In the genomic region with DNA sequence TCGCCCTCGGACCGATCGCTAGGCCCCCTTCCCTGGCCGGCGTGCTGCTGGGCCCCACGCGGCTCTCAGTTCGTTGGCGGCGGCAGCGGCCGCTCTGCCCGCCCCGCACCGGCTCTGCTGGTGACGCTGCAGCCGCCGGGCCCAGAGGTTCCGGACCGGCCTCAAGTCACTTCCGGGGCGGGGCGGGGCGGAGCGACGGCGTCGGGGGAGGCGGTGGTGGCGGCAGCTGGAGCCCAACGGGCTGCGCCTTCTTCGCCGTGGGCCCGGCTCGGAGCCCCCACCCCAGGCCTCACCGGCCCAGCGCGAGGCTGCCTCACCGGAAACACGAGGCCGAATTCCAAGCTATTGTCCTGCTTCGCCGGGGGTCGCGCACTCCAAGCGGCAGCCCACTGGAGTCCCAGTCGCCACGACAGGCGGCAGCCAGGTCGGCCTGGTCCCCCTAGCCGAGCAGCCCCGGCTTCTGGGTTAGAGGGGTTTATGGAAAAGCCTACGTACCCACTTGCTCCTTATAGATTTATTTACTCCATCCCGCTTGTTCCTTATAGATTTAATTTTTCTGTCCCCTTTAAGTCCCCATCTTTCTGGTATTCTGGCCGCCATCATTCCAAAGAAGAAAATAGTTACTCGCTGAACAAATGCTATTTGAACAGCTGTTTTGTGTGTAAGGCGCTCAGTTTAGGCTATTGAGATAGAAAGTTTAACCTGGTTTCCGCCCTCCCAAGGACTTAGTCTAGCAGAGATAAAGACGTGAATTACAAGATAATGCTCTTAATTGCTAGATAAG, we compare ENCODE assay signal across 8 cellular contexts. TPM values are rescaled to one million over a fixed set of nuclear protein-coding genes. Genes with fewer than 3 reads are reported as not detected.
A peak's percentile ranks its signal among the peaks of the same experiment; 100 is the strongest.
DNase-seq lines count a peak whose midpoint lies in the region; ATAC-seq and TF ChIP-seq lines count a peak whose summit lies in the region.

A gene with protein sequence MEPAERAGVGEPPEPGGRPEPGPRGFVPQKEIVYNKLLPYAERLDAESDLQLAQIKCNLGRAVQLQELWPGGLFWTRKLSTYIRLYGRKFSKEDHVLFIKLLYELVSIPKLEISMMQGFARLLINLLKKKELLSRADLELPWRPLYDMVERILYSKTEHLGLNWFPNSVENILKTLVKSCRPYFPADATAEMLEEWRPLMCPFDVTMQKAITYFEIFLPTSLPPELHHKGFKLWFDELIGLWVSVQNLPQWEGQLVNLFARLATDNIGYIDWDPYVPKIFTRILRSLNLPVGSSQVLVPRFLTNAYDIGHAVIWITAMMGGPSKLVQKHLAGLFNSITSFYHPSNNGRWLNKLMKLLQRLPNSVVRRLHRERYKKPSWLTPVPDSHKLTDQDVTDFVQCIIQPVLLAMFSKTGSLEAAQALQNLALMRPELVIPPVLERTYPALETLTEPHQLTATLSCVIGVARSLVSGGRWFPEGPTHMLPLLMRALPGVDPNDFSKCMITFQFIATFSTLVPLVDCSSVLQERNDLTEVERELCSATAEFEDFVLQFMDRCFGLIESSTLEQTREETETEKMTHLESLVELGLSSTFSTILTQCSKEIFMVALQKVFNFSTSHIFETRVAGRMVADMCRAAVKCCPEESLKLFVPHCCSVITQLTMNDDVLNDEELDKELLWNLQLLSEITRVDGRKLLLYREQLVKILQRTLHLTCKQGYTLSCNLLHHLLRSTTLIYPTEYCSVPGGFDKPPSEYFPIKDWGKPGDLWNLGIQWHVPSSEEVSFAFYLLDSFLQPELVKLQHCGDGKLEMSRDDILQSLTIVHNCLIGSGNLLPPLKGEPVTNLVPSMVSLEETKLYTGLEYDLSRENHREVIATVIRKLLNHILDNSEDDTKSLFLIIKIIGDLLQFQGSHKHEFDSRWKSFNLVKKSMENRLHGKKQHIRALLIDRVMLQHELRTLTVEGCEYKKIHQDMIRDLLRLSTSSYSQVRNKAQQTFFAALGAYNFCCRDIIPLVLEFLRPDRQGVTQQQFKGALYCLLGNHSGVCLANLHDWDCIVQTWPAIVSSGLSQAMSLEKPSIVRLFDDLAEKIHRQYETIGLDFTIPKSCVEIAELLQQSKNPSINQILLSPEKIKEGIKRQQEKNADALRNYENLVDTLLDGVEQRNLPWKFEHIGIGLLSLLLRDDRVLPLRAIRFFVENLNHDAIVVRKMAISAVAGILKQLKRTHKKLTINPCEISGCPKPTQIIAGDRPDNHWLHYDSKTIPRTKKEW (N-terminal part only) (minus strand): TSS at position 96 of the 784 bp plus-strand sequence. CDS start 209 bp downstream, outside the sequence.

- DNase-seq in EL (peak; percentile 92), H4 (ENCODE audit: low spot score) (peak; percentile 79), LoVo (ENCODE audit: low spot score) (peak; percentile 87), fibroblast of the aortic adventitia (ENCODE audit: low read depth) (peak; percentile 78)
- DNase-seq in activated effector memory CD4-positive, alpha-beta T cell treated with Interleukin-2 at 50 U/mL for 16 hours: peak; percentile 92
- DNase-seq in natural killer cell treated with Interleukin-12 subunit alpha and Interleukin-12 subunit beta and Interleukin-15 and Interleukin-18, amount 100 ng/mL, for 72 hours (ENCODE audit: low spot score): peak; percentile 93
- DNase-seq in stimulated activated naive CD4-positive, alpha-beta T cell treated with Interleukin-2 at 50 U/mL for 16 hours (lab: John Stamatoyannopoulos, UW): peak; percentile 94

- H3K4me3 Mint-ChIP-seq in natural killer cell treated with Interleukin-12 subunit alpha and Interleukin-12 subunit beta and Interleukin-15 and Interleukin-18, amount 100 ng/mL, for 72 hours: peak within 1 kb of the TSS; percentile 93

- peak; percentile 96 to 97 for ATAC-seq in natural killer cell treated with Interleukin-12 subunit alpha and Interleukin-12 subunit beta and Interleukin-15 and Interleukin-18, amount 100 ng/mL, for 72 hours

- no peaks in the 10 kb centered on the region for H3K27me3 Mint-ChIP-seq in natural killer cell treated with Interleukin-12 subunit alpha and Interleukin-12 subunit beta and Interleukin-15 and Interleukin-18, amount 100 ng/mL, for 72 hours

- H3K4me1 Mint-ChIP-seq in natural killer cell treated with Interleukin-12 subunit alpha and Interleukin-12 subunit beta and Interleukin-15 and Interleukin-18, amount 100 ng/mL, for 72 hours (ENCODE audit: low read depth in 2 of 2): peaks cover 37 to 48% of the 10 kb centered on the region in 2 donors

- no peaks in the 10 kb centered on the region for H3K9me3 Mint-ChIP-seq in natural killer cell treated with Interleukin-12 subunit alpha and Interleukin-12 subunit beta and Interleukin-15 and Interleukin-18, amount 100 ng/mL, for 72 hours

- H3K4me3 ChIP-seq in fibroblast of the aortic adventitia (ENCODE audit: low read depth, low read length): peak within 1 kb of the TSS; percentile 93

- TF ChIP-seq POLR2A in Raji (IDR thresholded peaks at IDR 0.05; ENCODE audit: insufficient read depth, low read depth, low read length): peak; percentile 84

- H3K36me3 Mint-ChIP-seq in natural killer cell treated with Interleukin-12 subunit alpha and Interleukin-12 subunit beta and Interleukin-15 and Interleukin-18, amount 100 ng/mL, for 72 hours: peaks cover 13% of the 10 kb centered on the region

- TF ChIP-seq CTCF in fibroblast of the aortic adventitia (IDR thresholded peaks at IDR 0.05; ENCODE audit: insufficient read depth, low read length): no peak

- H3K27ac Mint-ChIP-seq in natural killer cell treated with Interleukin-12 subunit alpha and Interleukin-12 subunit beta and Interleukin-15 and Interleukin-18, amount 100 ng/mL, for 72 hours: peak within 1 kb of the TSS; percentile 87 to 95

RNA-seq across cellular contexts. Expression of the gene that starts here (rescaled TPM):
- total RNA-seq in H4 (2014; rRNA removed; shearing (Covaris generic)): 17.6 and 26.2 TPM in 2 replicates
- 34.8 and 43.9 TPM in 2 replicates for total RNA-seq in fibroblast of the aortic adventitia (ENCODE audit: low replicate concordance)
- total RNA-seq in natural killer cell treated with Interleukin-12 subunit alpha and Interleukin-12 subunit beta and Interleukin-15 and Interleukin-18, amount 100 ng/mL, for 72 hours: 10 to 100 TPM; 64.9 to 85.0 TPM

Comparison
In these comparisons a context has a peak if more than half of its experiments do, and no peak if none do; other contexts are left out.
1. Peak in every context shown above with its lines: DNase-seq, ATAC-seq and H3K4me3 ChIP-seq.